In the genomic region with DNA sequence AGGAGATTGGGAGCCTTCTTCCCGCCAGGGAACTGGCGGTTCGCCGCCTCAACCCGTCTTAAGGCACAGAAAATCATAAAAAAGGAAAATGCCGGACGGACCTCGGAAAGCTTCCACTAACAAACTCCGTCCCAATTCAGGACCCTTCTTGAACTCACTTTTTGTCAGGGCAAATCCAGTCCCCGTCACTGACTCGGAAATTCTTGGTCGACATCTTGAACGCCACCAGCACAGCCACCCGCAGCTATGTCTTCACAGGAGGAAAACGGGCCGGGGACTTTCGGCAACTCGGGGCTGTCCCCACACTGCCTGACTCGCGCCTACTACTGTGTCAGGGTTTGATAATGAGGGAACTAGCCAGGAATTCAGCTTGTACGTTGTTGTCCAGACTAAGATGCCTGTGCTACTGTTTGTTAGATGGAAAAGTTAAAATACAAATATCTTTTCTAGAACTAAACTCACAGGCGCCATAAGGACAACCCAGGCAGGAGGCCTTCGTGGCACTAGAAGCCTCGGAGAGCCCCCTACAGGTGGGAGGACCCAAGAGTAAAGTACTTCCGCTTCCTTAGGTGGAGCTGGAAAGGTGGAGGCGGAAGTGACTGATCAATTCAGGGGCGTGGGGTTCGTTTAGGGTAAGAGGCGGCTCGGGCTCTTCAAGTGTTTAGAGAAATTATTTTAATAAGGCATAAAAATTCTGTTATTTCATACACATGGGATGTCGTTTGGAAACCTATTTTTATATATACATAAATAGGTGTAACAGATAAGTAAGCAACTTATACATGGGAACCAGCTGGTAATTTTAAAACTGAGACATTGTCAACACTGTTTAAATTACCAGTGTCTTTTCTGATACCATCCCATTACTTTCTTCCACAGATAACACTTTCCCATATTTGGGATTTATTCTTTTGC, we compare ENCODE assay signal across 8 cellular contexts.
DNase-seq lines count a peak whose midpoint lies in the region; ATAC-seq and FAIRE-seq lines count a peak whose summit lies in the region.

A gene with protein sequence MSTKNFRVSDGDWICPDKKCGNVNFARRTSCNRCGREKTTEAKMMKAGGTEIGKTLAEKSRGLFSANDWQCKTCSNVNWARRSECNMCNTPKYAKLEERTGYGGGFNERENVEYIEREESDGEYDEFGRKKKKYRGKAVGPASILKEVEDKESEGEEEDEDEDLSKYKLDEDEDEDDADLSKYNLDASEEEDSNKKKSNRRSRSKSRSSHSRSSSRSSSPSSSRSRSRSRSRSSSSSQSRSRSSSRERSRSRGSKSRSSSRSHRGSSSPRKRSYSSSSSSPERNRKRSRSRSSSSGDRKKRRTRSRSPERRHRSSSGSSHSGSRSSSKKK (minus strand): TSS at position 254 of the 915 bp plus-strand sequence. CDS start 40 bp downstream, at position 214.

- H3K27ac Mint-ChIP-seq in central memory CD8-positive, alpha-beta T cell (ENCODE audit: low read depth) = peak within 1 kb of the TSS; percentile 98

- H3K4me3 Mint-ChIP-seq in central memory CD8-positive, alpha-beta T cell = peak within 1 kb of the TSS; percentile 93

- ATAC-seq in GM18909 (IDR thresholded peaks at IDR 0.05; ENCODE audit: poor library complexity, unreplicated experiment) (peak; percentile 99), HG03196 (IDR thresholded peaks at IDR 0.05; ENCODE audit: unreplicated experiment) (peak; percentile 100)
- peak; percentile 97 for ATAC-seq in central memory CD8-positive, alpha-beta T cell (replicated peaks; ENCODE audit: extremely low read depth, poor library complexity, severe bottlenecking)

- peaks cover 31% of the 10 kb centered on the region for H3K4me1 Mint-ChIP-seq in central memory CD8-positive, alpha-beta T cell

- peak; percentile 87 for DNase-seq in AG08396 (ENCODE audit: low spot score)
- peak; percentile 96 for DNase-seq in NCI-H345 (lab: John Stamatoyannopoulos, UW)
- peak; percentile 81 to 85 (median 82) for DNase-seq in activated CD4-positive, CD25-positive, alpha-beta regulatory T cell (lab: John Stamatoyannopoulos, UW)
- DNase-seq in central memory CD8-positive, alpha-beta T cell (ENCODE audit: low spot score in 2 of 2) = peak; percentile 87 to 89
- peak; percentile 78 to 90 (median 81) for DNase-seq in stimulated activated CD4-positive, alpha-beta T cell treated with anti-CD3 and anti-CD28 coated beads, Interleukin-12 subunit alpha, Interleukin-12 subunit beta, amount 100 ng/mL, for 48 hours (ENCODE audit: low read depth in 2 of 3, low spot score in 1 of 3)

- peaks cover 29% of the 10 kb centered on the region for H3K36me3 Mint-ChIP-seq in central memory CD8-positive, alpha-beta T cell (ENCODE audit: insufficient read depth)

- peaks cover 33% of the 10 kb centered on the region for H3K27me3 Mint-ChIP-seq in central memory CD8-positive, alpha-beta T cell

- H3K9me3 Mint-ChIP-seq in central memory CD8-positive, alpha-beta T cell = peaks cover 5% of the 10 kb centered on the region

- peak; percentile 100 for FAIRE-seq in islet of Langerhans (lab: Jason Lieb, UNC)

Comparison
In these comparisons a context has a peak if more than half of its experiments do, and no peak if none do; other contexts are left out.
1. Peak in every context shown above with its lines: DNase-seq and ATAC-seq.